In genomic region chr4:42410446-42410845, GRCh38 we compare ENCODE assay signal across 26 cellular contexts. TPM values are rescaled to one million over a fixed set of nuclear protein-coding genes. Genes with fewer than 3 reads are reported as not detected.
"Had no signal": no experiment of that assay in that cellular context is flagged by ENCODE, and none has a peak within 500 bp of the region (broad histone marks: within the 10 kb centered on the region; RNA-seq: fewer than 3 reads in every experiment).

No MANE protein-coding gene starts in this region.

- H3K9me3 ChIP-seq: esophagus squamous epithelium, gastroesophageal sphincter, neutrophil, spleen, tibial artery, upper lobe of left lung, uterus had no signal

- H3K27ac ChIP-seq: esophagus squamous epithelium, neutrophil, spleen, tibial artery, upper lobe of left lung, uterus had no signal

- H3K4me1 Mint-ChIP-seq: immature natural killer cell; naive thymus-derived CD4-positive, alpha-beta T cell; stimulated activated memory B cell treated with anti-CD40 and anti-IgM and Interleukin-4, amounts not matched to agents 10 μg/mL and 1 μg/mL and 100 μg/mL, for 72 hours had no signal

- H3K27me3 Mint-ChIP-seq: dendritic cell treated with granulocyte-macrophage colony-stimulating factor and Interleukin-4, amounts not matched to agents 40 ng/mL and 50 ng/mL, for 4 days; effector memory CD8-positive, alpha-beta T cell; naive thymus-derived CD4-positive, alpha-beta T cell; stimulated activated memory B cell treated with anti-CD40 and anti-IgM and Interleukin-4, amounts not matched to agents 10 μg/mL and 1 μg/mL and 100 μg/mL, for 72 hours; stimulated activated naive CD8-positive, alpha-beta T cell treated with anti-CD3 and anti-CD28 coated beads, Interleukin-15, Interleukin-2, amounts not matched to agents 100 ng/mL and 50 ng/mL, for 24 hours had no signal

- H3K9me3 Mint-ChIP-seq: dendritic cell treated with granulocyte-macrophage colony-stimulating factor and Interleukin-4, amounts not matched to agents 40 ng/mL and 50 ng/mL, for 4 days; effector memory CD8-positive, alpha-beta T cell; immature natural killer cell; naive thymus-derived CD4-positive, alpha-beta T cell; stimulated activated memory B cell treated with anti-CD40 and anti-IgM and Interleukin-4, amounts not matched to agents 10 μg/mL and 1 μg/mL and 100 μg/mL, for 72 hours; stimulated activated naive CD8-positive, alpha-beta T cell treated with anti-CD3 and anti-CD28 coated beads, Interleukin-15, Interleukin-2, amounts not matched to agents 100 ng/mL and 50 ng/mL, for 24 hours had no signal

- ATAC-seq: effector memory CD8-positive, alpha-beta T cell; gastroesophageal sphincter; left colon; left ventricle myocardium superior; naive thymus-derived CD4-positive, alpha-beta T cell; sciatic nerve; stimulated activated memory B cell treated with anti-CD40 and anti-IgM and Interleukin-4, amounts not matched to agents 10 μg/mL and 1 μg/mL and 100 μg/mL, for 72 hours had no signal

- H3K36me3 ChIP-seq: esophagus squamous epithelium, tibial artery, uterus had no signal

- H3K27me3 ChIP-seq: esophagus squamous epithelium, gastroesophageal sphincter, neutrophil, spleen, tibial artery, upper lobe of left lung, uterus had no signal

- H3K4me1 ChIP-seq: esophagus squamous epithelium, spleen, upper lobe of left lung, uterus had no signal

- H3K4me3 ChIP-seq: esophagus squamous epithelium, gastroesophageal sphincter, lung, spleen, tibial artery, upper lobe of left lung, uterus had no signal

- H3K27ac Mint-ChIP-seq: dendritic cell treated with granulocyte-macrophage colony-stimulating factor and Interleukin-4, amounts not matched to agents 40 ng/mL and 50 ng/mL, for 4 days; naive thymus-derived CD4-positive, alpha-beta T cell; stimulated activated memory B cell treated with anti-CD40 and anti-IgM and Interleukin-4, amounts not matched to agents 10 μg/mL and 1 μg/mL and 100 μg/mL, for 72 hours; stimulated activated naive CD8-positive, alpha-beta T cell treated with anti-CD3 and anti-CD28 coated beads, Interleukin-15, Interleukin-2, amounts not matched to agents 100 ng/mL and 50 ng/mL, for 24 hours had no signal

- H3K4me3 Mint-ChIP-seq: dendritic cell treated with granulocyte-macrophage colony-stimulating factor and Interleukin-4, amounts not matched to agents 40 ng/mL and 50 ng/mL, for 4 days; effector memory CD8-positive, alpha-beta T cell; immature natural killer cell; naive thymus-derived CD4-positive, alpha-beta T cell; stimulated activated memory B cell treated with anti-CD40 and anti-IgM and Interleukin-4, amounts not matched to agents 10 μg/mL and 1 μg/mL and 100 μg/mL, for 72 hours; stimulated activated naive CD8-positive, alpha-beta T cell treated with anti-CD3 and anti-CD28 coated beads, Interleukin-15, Interleukin-2, amounts not matched to agents 100 ng/mL and 50 ng/mL, for 24 hours had no signal

- DNase-seq: effector memory CD8-positive, alpha-beta T cell; esophagus squamous epithelium; foreskin fibroblast; immature natural killer cell; left colon; left ventricle myocardium superior; mesendoderm; naive thymus-derived CD4-positive, alpha-beta T cell; posterior cingulate gyrus; spleen; stimulated activated CD4-positive, alpha-beta T cell treated with anti-CD3 and anti-CD28 coated beads, Interleukin-15, amount 100 ng/mL, for 24 hours; stimulated activated CD4-positive, alpha-beta T cell treated with anti-CD3 and anti-CD28 coated beads, Interleukin-1b, Interleukin-23, amount 100 ng/mL, for 48 hours; stimulated activated CD4-positive, alpha-beta T cell treated with anti-CD3 and anti-CD28 coated beads, Interleukin-4, amount 100 ng/mL, for 24 hours; tibial artery; upper lobe of left lung; uterus had no signal

RNA-seq across cellular contexts. Expression of gene SHISA3, which starts 13.2 kb away (rescaled TPM):
- total RNA-seq: osteoblast, temporal lobe had no signal
- polyA plus RNA-seq: naive thymus-derived CD4-positive, alpha-beta T cell; neural cell had no signal
